8 cellular contexts compared by ENCODE assay signal in genomic region chr17:48053758-48054237, GRCh38. TPM values are rescaled to one million over a fixed set of nuclear protein-coding genes. Genes with fewer than 3 reads are reported as not detected.
A peak's percentile ranks its signal among the peaks of the same experiment; 100 is the strongest.
DNase-seq lines count a peak whose midpoint lies in the region; ATAC-seq, FAIRE-seq and TF ChIP-seq lines count a peak whose summit lies in the region.

No MANE protein-coding gene starts in this region.

- no peaks in the 10 kb centered on the region for H3K9me3 Mint-ChIP-seq in natural killer cell treated with Interleukin-12 subunit alpha and Interleukin-12 subunit beta and Interleukin-15 and Interleukin-18, amount 100 ng/mL, for 72 hours
- H3K9me3 Mint-ChIP-seq in natural killer cell: no peaks in the 10 kb centered on the region
- H3K9me3 Mint-ChIP-seq in immature natural killer cell: no peaks in the 10 kb centered on the region

- peak overlapping the region; percentile 60 to 80 for H3K27ac Mint-ChIP-seq in natural killer cell treated with Interleukin-12 subunit alpha and Interleukin-12 subunit beta and Interleukin-15 and Interleukin-18, amount 100 ng/mL, for 72 hours
- H3K27ac Mint-ChIP-seq in natural killer cell: no peak overlapping the region
- H3K27ac Mint-ChIP-seq in immature natural killer cell: no peak overlapping the region

- intact Hi-C loops in natural killer cell (cut with micrococcal nuclease): no loop called here

- no peaks in the 10 kb centered on the region for H3K27me3 Mint-ChIP-seq in natural killer cell treated with Interleukin-12 subunit alpha and Interleukin-12 subunit beta and Interleukin-15 and Interleukin-18, amount 100 ng/mL, for 72 hours
- no peaks in the 10 kb centered on the region for H3K27me3 Mint-ChIP-seq in natural killer cell (ENCODE audit: low read depth in 2 of 2)
- peaks cover under 1 to 3% (median 3%) of the 10 kb centered on the region in 3 donors for H3K27me3 Mint-ChIP-seq in immature natural killer cell (ENCODE audit: low read depth in 3 of 3)

- peak overlapping the region in 1 of 2 donors; percentile 48 for H3K4me3 ChIP-seq in muscle layer of duodenum (ENCODE audit: low read depth in 1 of 2, low read length in 2 of 2)

- DNase-seq in natural killer cell treated with Interleukin-12 subunit alpha and Interleukin-12 subunit beta and Interleukin-15 and Interleukin-18, amount 100 ng/mL, for 72 hours (ENCODE audit: low spot score): no peak
- no peak for DNase-seq in natural killer cell
- DNase-seq in caudate nucleus (lab: John Stamatoyannopoulos, UW): no peak
- DNase-seq in D721Med (ENCODE audit: insufficient read length, low spot score): no peak
- no peak for DNase-seq in NCI-H1048 (lab: John Stamatoyannopoulos, UW)
- no peak for DNase-seq in immature natural killer cell

- ATAC-seq in natural killer cell treated with Interleukin-12 subunit alpha and Interleukin-12 subunit beta and Interleukin-15 and Interleukin-18, amount 100 ng/mL, for 72 hours: no peak
- ATAC-seq in natural killer cell (no peak), GM19023 (IDR thresholded peaks at IDR 0.05; ENCODE audit: unreplicated experiment) (no peak)

- no peaks in the 10 kb centered on the region for H3K27me3 ChIP-seq in muscle layer of duodenum (ENCODE audit: low read depth, low read length)

- peaks cover 61 to 71% of the 10 kb centered on the region in 2 donors for H3K4me1 Mint-ChIP-seq in natural killer cell treated with Interleukin-12 subunit alpha and Interleukin-12 subunit beta and Interleukin-15 and Interleukin-18, amount 100 ng/mL, for 72 hours (ENCODE audit: low read depth in 2 of 2)
- H3K4me1 Mint-ChIP-seq in natural killer cell (peaks cover 48 to 66% of the 10 kb centered on the region in 2 donors), immature natural killer cell (peaks cover 55 to 62% of the 10 kb centered on the region in 2 donors)

- peak overlapping the region; percentile 84 for H3K27ac ChIP-seq in caudate nucleus (ENCODE audit: low read depth, low read length)
- H3K27ac ChIP-seq in muscle layer of duodenum (ENCODE audit: low read length): peak overlapping the region; percentile 99

- H3K36me3 ChIP-seq in muscle layer of duodenum (ENCODE audit: control insufficient read depth in 1 of 2, insufficient read depth in 2 of 2, low read length in 2 of 2): peaks cover 29 to 55% of the 10 kb centered on the region in 2 donors

- no peak for FAIRE-seq in D721Med (lab: Jason Lieb, UNC)

- H3K36me3 Mint-ChIP-seq in natural killer cell treated with Interleukin-12 subunit alpha and Interleukin-12 subunit beta and Interleukin-15 and Interleukin-18, amount 100 ng/mL, for 72 hours: peaks cover 25% of the 10 kb centered on the region
- H3K36me3 Mint-ChIP-seq in natural killer cell (no peaks in the 10 kb centered on the region), immature natural killer cell (peaks cover 5 to 16% (median 13%) of the 10 kb centered on the region in 3 donors)

- peak overlapping the region; percentile 57 for H3K4me3 Mint-ChIP-seq in natural killer cell treated with Interleukin-12 subunit alpha and Interleukin-12 subunit beta and Interleukin-15 and Interleukin-18, amount 100 ng/mL, for 72 hours
- no peak overlapping the region for H3K4me3 Mint-ChIP-seq in natural killer cell
- no peak overlapping the region for H3K4me3 Mint-ChIP-seq in immature natural killer cell

- peaks cover 34 to 63% of the 10 kb centered on the region in 2 donors for H3K4me1 ChIP-seq in muscle layer of duodenum (ENCODE audit: control insufficient read depth in 1 of 2, insufficient read depth in 2 of 2, low read length in 2 of 2)

- no peak for TF ChIP-seq CTCF in natural killer cell (IDR thresholded peaks at IDR 0.05)
- TF ChIP-seq CTCF in D721Med (IDR thresholded peaks at IDR 0.05; ENCODE audit: insufficient read depth, missing control alignments): no peak

- H3K9me3 ChIP-seq in muscle layer of duodenum (ENCODE audit: control insufficient read depth in 1 of 2, low read length in 2 of 2): no peaks in the 10 kb centered on the region

RNA-seq across cellular contexts. Expression of gene NFE2L1, which starts 5.6 kb away (rescaled TPM):
- total RNA-seq in natural killer cell treated with Interleukin-12 subunit alpha and Interleukin-12 subunit beta and Interleukin-15 and Interleukin-18, amount 100 ng/mL, for 72 hours: 100 to 1,000 TPM; 103 to 153 TPM
- 10 to 100 TPM; 38.6 to 53.4 (median 47.5) TPM for total RNA-seq in natural killer cell
- polyA plus RNA-seq in immature natural killer cell: 10 to 100 TPM in 1 of 3 donors, 1 to 10 TPM in 2; 5.9 to 18.4 (median 7.1) TPM

RNA-seq across cellular contexts. Expression of gene COPZ2, which starts 16.2 kb away (rescaled TPM):
- 10 to 100 TPM; 14.9 to 32.9 TPM for total RNA-seq in natural killer cell treated with Interleukin-12 subunit alpha and Interleukin-12 subunit beta and Interleukin-15 and Interleukin-18, amount 100 ng/mL, for 72 hours
- 10 to 100 TPM; 15.9 to 19.1 (median 16.5) TPM for total RNA-seq in natural killer cell
- 10 to 100 TPM; 38.9 to 64.2 (median 41.3) TPM for polyA plus RNA-seq in immature natural killer cell

RNA-seq across cellular contexts. Expression of gene CBX1, which starts 47.5 kb away (rescaled TPM):
- 10 to 100 TPM; 51.8 to 58.5 TPM for total RNA-seq in natural killer cell treated with Interleukin-12 subunit alpha and Interleukin-12 subunit beta and Interleukin-15 and Interleukin-18, amount 100 ng/mL, for 72 hours
- 10 to 100 TPM; 16.9 to 25.4 (median 22.6) TPM for total RNA-seq in natural killer cell
- polyA plus RNA-seq in immature natural killer cell: 10 to 100 TPM; 19.3 to 30.0 (median 27.0) TPM

RNA-seq across cellular contexts. Expression of gene SNX11, which starts 53.8 kb away (rescaled TPM):
- 100 to 1,000 TPM in 1 of 2 donors, 10 to 100 TPM in 1; 82.2 to 164 TPM for total RNA-seq in natural killer cell treated with Interleukin-12 subunit alpha and Interleukin-12 subunit beta and Interleukin-15 and Interleukin-18, amount 100 ng/mL, for 72 hours
- total RNA-seq in natural killer cell: 10 to 100 TPM; 22.4 to 43.2 (median 33.2) TPM
- 10 to 100 TPM; 37.1 to 44.7 (median 41.2) TPM for polyA plus RNA-seq in immature natural killer cell

Comparison
In these comparisons a context has a peak if more than half of its experiments do, and no peak if none do; other contexts are left out.
1. H3K27ac Mint-ChIP-seq: peak in natural killer cell treated with Interleukin-12 subunit alpha and Interleukin-12 subunit beta and Interleukin-15 and Interleukin-18, amount 100 ng/mL, for 72 hours (2 of 2); none in natural killer cell (0 of 2) and immature natural killer cell (0 of 6).